1 cellular context compared by ENCODE assay signal in the genomic region with DNA sequence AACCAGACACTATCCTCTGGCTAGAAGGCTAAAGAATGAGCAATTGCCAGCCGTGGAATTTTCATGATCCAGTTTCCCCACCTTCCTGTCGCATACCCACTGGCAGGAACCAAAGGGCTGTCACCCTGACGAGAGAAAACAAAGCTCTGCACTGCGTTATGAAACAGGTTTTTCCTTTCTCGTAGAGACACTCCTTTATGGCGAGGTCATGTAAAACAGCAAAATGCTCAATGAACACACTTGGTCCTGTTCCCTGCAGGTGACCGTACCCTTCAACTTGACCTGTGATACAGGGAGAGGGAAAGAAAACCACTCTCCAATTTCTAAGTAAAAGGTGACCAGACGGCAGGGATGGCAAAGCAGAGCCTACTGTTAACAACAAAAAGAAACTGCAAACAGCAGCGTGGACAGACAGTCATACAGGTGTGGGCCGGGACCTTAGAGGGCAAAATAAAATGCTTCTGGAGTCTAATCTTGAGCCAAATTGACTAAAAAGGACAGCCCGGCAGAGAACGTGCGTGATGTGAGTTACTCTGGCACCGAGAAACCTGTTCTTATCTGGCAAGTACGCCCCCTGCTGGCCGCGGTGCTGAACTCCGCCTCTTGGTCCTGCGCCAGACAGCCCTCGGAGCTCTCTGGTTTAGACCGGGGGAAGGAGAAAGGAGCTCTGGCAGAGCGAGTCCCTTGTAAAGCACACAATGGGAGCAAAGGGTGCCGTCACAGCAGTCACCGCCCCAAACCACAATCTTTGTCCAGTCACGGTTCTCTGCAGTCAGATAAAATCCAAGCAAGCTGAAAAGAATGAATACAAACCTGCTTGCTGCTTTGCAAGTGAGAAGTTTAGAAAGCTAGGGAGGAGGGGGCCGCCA.
TF ChIP-seq lines count a peak whose summit lies in the region.

No MANE protein-coding gene starts in this region.

TF ChIP-seq in HEK293, 187 proteins besides CTCF, POLR2A, EP300 and RAD21 (continued from another document and continues in another):
- TF ChIP-seq, protein P1, sequence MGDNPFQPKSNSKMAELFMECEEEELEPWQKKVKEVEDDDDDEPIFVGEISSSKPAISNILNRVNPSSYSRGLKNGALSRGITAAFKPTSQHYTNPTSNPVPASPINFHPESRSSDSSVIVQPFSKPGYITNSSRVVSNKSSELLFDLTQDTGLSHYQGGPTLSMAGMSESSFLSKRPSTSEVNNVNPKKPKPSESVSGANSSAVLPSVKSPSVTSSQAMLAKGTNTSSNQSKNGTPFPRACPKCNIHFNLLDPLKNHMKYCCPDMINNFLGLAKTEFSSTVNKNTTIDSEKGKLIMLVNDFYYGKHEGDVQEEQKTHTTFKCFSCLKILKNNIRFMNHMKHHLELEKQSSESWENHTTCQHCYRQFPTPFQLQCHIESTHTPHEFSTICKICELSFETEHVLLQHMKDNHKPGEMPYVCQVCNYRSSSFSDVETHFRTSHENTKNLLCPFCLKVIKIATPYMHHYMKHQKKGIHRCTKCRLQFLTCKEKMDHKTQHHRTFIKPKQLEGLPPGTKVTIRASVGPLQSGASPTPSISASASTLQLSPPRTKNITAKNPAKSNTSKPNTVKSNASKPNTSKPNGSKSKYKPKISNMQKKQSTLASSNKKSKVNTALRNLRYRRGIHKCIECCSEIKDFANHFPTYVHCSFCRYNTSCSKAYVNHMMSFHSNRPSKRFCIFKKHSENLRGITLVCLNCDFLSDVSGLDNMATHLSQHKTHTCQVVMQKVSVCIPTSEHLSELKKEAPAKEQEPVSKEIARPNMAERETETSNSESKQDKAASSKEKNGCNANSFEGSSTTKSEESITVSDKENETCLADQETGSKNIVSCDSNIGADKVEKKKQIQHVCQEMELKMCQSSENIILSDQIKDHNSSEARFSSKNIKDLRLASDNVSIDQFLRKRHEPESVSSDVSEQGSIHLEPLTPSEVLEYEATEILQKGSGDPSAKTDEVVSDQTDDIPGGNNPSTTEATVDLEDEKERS (tag by site-specific recombination; IDR thresholded peaks at IDR 0.05): no peak
- TF ChIP-seq, protein P2, sequence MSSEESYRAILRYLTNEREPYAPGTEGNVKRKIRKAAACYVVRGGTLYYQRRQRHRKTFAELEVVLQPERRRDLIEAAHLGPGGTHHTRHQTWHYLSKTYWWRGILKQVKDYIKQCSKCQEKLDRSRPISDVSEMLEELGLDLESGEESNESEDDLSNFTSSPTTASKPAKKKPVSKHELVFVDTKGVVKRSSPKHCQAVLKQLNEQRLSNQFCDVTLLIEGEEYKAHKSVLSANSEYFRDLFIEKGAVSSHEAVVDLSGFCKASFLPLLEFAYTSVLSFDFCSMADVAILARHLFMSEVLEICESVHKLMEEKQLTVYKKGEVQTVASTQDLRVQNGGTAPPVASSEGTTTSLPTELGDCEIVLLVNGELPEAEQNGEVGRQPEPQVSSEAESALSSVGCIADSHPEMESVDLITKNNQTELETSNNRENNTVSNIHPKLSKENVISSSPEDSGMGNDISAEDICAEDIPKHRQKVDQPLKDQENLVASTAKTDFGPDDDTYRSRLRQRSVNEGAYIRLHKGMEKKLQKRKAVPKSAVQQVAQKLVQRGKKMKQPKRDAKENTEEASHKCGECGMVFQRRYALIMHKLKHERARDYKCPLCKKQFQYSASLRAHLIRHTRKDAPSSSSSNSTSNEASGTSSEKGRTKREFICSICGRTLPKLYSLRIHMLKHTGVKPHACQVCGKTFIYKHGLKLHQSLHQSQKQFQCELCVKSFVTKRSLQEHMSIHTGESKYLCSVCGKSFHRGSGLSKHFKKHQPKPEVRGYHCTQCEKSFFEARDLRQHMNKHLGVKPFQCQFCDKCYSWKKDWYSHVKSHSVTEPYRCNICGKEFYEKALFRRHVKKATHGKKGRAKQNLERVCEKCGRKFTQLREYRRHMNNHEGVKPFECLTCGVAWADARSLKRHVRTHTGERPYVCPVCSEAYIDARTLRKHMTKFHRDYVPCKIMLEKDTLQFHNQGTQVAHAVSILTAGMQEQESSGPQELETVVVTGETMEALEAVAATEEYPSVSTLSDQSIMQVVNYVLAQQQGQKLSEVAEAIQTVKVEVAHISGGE (tag by site-specific recombination; conservative IDR thresholded peaks at IDR 0.05; ENCODE audit: low read depth): 0 out of 2 replicates have a peak, but pooled peaks have one; percentile 15
- TF ChIP-seq ZNF169 (tag by site-specific recombination; IDR thresholded peaks at IDR 0.05) (no peak), ZNF311 (tag by site-specific recombination; IDR thresholded peaks at IDR 0.05; ENCODE audit: borderline replicate concordance) (no peak), RBAK (tag by site-specific recombination; IDR thresholded peaks at IDR 0.05) (no peak), ZNF510 (tag by site-specific recombination; IDR thresholded peaks at IDR 0.05; ENCODE audit: insufficient replicate concordance) (no peak), ZNF560 (tag by site-specific recombination; IDR thresholded peaks at IDR 0.05; ENCODE audit: borderline replicate concordance) (no peak), ZNF426 (tag by site-specific recombination; IDR thresholded peaks at IDR 0.05) (no peak), GLI2 (tag by site-specific recombination; IDR thresholded peaks at IDR 0.05; ENCODE audit: borderline replicate concordance, low read depth) (no peak), ZNF174 (tag by site-specific recombination; IDR thresholded peaks at IDR 0.05) (no peak), ZFP69B (tag by site-specific recombination; IDR thresholded peaks at IDR 0.05) (no peak), ZNF621 (tag by site-specific recombination; IDR thresholded peaks at IDR 0.05) (no peak), GLIS1 (tag by site-specific recombination; IDR thresholded peaks at IDR 0.05) (peak; percentile 33; the same call in 1 of the 2 replicates), ZNF48 (tag by site-specific recombination; IDR thresholded peaks at IDR 0.05) (no peak), ZNF776 (tag by site-specific recombination; IDR thresholded peaks at IDR 0.05; ENCODE audit: borderline replicate concordance) (no peak), KLF9 (tag by site-specific recombination; IDR thresholded peaks at IDR 0.05; ENCODE audit: low read depth) (no peak), ZNF274 (IDR thresholded peaks at IDR 0.05; ENCODE audit: low read length) (no peak), ZNF274 (tag by site-specific recombination; IDR thresholded peaks at IDR 0.05; ENCODE audit: borderline replicate concordance) (no peak), ZNF610 (tag by site-specific recombination; IDR thresholded peaks at IDR 0.05; ENCODE audit: borderline replicate concordance) (peak; percentile 42; the same call in 1 of the 2 replicates), SETDB1 (IDR thresholded peaks at IDR 0.05; ENCODE audit: insufficient read length, low read length) (no peak), ZBTB1 (tag by site-specific recombination; IDR thresholded peaks at IDR 0.05) (no peak)
- TF ChIP-seq, protein P3, sequence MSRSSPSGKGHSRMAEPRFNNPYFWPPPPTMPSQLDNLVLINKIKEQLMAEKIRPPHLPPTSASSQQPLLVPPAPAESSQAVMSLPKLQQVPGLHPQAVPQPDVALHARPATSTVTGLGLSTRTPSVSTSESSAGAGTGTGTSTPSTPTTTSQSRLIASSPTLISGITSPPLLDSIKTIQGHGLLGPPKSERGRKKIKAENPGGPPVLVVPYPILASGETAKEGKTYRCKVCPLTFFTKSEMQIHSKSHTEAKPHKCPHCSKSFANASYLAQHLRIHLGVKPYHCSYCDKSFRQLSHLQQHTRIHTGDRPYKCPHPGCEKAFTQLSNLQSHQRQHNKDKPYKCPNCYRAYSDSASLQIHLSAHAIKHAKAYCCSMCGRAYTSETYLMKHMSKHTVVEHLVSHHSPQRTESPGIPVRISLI (tag by site-specific recombination; IDR thresholded peaks at IDR 0.05): no peak
- TF ChIP-seq, protein P4, sequence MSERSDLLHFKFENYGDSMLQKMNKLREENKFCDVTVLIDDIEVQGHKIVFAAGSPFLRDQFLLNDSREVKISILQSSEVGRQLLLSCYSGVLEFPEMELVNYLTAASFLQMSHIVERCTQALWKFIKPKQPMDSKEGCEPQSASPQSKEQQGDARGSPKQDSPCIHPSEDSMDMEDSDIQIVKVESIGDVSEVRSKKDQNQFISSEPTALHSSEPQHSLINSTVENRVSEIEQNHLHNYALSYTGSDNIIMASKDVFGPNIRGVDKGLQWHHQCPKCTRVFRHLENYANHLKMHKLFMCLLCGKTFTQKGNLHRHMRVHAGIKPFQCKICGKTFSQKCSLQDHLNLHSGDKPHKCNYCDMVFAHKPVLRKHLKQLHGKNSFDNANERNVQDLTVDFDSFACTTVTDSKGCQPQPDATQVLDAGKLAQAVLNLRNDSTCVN (tag by site-specific recombination; optimal IDR thresholded peaks at IDR 0.05): no peak
- TF ChIP-seq, protein P5, sequence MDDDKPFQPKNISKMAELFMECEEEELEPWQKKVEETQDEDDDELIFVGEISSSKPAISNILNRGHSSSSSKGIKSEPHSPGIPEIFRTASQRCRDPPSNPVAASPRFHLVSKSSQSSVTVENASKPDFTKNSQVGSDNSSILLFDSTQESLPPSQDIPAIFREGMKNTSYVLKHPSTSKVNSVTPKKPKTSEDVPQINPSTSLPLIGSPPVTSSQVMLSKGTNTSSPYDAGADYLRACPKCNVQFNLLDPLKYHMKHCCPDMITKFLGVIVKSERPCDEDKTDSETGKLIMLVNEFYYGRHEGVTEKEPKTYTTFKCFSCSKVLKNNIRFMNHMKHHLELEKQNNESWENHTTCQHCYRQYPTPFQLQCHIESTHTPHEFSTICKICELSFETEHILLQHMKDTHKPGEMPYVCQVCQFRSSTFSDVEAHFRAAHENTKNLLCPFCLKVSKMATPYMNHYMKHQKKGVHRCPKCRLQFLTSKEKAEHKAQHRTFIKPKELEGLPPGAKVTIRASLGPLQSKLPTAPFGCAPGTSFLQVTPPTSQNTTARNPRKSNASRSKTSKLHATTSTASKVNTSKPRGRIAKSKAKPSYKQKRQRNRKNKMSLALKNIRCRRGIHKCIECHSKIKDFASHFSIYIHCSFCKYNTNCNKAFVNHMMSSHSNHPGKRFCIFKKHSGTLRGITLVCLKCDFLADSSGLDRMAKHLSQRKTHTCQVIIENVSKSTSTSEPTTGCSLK (tag by site-specific recombination; IDR thresholded peaks at IDR 0.05): no peak
- TF ChIP-seq, protein P6, sequence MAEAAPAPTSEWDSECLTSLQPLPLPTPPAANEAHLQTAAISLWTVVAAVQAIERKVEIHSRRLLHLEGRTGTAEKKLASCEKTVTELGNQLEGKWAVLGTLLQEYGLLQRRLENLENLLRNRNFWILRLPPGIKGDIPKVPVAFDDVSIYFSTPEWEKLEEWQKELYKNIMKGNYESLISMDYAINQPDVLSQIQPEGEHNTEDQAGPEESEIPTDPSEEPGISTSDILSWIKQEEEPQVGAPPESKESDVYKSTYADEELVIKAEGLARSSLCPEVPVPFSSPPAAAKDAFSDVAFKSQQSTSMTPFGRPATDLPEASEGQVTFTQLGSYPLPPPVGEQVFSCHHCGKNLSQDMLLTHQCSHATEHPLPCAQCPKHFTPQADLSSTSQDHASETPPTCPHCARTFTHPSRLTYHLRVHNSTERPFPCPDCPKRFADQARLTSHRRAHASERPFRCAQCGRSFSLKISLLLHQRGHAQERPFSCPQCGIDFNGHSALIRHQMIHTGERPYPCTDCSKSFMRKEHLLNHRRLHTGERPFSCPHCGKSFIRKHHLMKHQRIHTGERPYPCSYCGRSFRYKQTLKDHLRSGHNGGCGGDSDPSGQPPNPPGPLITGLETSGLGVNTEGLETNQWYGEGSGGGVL (tag by site-specific recombination; IDR thresholded peaks at IDR 0.05): no peak
- TF ChIP-seq, protein P7, sequence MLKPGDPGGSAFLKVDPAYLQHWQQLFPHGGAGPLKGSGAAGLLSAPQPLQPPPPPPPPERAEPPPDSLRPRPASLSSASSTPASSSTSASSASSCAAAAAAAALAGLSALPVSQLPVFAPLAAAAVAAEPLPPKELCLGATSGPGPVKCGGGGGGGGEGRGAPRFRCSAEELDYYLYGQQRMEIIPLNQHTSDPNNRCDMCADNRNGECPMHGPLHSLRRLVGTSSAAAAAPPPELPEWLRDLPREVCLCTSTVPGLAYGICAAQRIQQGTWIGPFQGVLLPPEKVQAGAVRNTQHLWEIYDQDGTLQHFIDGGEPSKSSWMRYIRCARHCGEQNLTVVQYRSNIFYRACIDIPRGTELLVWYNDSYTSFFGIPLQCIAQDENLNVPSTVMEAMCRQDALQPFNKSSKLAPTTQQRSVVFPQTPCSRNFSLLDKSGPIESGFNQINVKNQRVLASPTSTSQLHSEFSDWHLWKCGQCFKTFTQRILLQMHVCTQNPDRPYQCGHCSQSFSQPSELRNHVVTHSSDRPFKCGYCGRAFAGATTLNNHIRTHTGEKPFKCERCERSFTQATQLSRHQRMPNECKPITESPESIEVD (tag by site-specific recombination; IDR thresholded peaks at IDR 0.05): peak; percentile 66
- TF ChIP-seq, protein P8, sequence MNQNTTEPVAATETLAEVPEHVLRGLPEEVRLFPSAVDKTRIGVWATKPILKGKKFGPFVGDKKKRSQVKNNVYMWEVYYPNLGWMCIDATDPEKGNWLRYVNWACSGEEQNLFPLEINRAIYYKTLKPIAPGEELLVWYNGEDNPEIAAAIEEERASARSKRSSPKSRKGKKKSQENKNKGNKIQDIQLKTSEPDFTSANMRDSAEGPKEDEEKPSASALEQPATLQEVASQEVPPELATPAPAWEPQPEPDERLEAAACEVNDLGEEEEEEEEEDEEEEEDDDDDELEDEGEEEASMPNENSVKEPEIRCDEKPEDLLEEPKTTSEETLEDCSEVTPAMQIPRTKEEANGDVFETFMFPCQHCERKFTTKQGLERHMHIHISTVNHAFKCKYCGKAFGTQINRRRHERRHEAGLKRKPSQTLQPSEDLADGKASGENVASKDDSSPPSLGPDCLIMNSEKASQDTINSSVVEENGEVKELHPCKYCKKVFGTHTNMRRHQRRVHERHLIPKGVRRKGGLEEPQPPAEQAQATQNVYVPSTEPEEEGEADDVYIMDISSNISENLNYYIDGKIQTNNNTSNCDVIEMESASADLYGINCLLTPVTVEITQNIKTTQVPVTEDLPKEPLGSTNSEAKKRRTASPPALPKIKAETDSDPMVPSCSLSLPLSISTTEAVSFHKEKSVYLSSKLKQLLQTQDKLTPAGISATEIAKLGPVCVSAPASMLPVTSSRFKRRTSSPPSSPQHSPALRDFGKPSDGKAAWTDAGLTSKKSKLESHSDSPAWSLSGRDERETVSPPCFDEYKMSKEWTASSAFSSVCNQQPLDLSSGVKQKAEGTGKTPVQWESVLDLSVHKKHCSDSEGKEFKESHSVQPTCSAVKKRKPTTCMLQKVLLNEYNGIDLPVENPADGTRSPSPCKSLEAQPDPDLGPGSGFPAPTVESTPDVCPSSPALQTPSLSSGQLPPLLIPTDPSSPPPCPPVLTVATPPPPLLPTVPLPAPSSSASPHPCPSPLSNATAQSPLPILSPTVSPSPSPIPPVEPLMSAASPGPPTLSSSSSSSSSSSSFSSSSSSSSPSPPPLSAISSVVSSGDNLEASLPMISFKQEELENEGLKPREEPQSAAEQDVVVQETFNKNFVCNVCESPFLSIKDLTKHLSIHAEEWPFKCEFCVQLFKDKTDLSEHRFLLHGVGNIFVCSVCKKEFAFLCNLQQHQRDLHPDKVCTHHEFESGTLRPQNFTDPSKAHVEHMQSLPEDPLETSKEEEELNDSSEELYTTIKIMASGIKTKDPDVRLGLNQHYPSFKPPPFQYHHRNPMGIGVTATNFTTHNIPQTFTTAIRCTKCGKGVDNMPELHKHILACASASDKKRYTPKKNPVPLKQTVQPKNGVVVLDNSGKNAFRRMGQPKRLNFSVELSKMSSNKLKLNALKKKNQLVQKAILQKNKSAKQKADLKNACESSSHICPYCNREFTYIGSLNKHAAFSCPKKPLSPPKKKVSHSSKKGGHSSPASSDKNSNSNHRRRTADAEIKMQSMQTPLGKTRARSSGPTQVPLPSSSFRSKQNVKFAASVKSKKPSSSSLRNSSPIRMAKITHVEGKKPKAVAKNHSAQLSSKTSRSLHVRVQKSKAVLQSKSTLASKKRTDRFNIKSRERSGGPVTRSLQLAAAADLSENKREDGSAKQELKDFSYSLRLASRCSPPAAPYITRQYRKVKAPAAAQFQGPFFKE (tag by site-specific recombination; IDR thresholded peaks at IDR 0.05; ENCODE audit: borderline replicate concordance): no peak
